In genomic region chr15:89499156-89499555, GRCh38 we compare ENCODE assay signal across 1 cellular context.
TF ChIP-seq lines count a peak whose summit lies in the region.

No MANE protein-coding gene starts in this region.

TF ChIP-seq in HEK293, 187 proteins besides CTCF, POLR2A, EP300 and RAD21 (continued from another document):
- TF ChIP-seq PRDM4 (tag by site-specific recombination; IDR thresholded peaks at IDR 0.05) (no peak), PRDM6 (tag by site-specific recombination; IDR thresholded peaks at IDR 0.05) (no peak), ZNF140 (tag by site-specific recombination; IDR thresholded peaks at IDR 0.05) (no peak), GLIS2 (tag by site-specific recombination; IDR thresholded peaks at IDR 0.05) (peak; percentile 49), ZNF777 (tag by site-specific recombination; IDR thresholded peaks at IDR 0.05; ENCODE audit: borderline replicate concordance) (no peak)
